In the genomic region with DNA sequence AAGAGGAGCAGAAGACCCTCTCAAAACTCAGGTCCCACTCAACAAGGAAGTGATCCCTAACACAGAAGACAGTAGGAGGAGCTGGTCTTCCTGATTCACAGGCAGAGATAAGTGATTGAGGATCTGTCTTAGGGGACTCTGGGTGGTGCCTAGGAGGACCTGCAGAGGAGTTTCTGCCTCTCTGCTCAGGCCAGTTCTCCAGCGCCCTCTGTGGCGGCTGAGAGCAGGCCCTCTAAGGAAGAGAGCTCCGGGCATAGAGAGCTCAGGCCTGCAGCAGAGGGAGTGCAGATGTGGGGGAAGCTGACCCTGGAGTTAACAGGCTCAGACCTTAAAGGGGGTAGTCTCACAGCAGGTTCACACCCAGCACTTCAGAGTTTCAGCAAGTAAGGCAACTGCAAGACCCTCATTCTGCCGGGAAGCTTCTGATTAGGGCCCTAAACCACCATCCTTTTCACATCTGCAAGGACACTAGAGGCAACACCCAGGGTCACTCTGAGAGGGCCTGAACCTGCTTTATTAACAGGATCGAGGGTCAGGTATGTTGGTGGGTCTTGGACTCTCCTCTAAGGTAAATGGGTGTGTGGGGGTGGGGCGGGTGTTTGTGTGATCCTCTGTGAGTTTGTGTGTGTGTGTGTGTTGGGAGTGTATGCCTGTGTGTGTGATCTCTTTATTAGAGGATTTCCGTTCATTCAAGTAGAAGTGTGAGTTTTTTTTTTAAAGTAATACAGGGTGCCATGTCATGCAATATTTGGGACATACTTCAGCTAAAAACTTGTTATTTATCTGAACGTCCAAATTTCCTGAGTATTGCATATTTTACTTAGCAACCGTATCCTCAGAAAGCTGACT, we compare ENCODE assay signal across 11 cellular contexts.
DNase-seq lines count a peak whose midpoint lies in the region; ATAC-seq lines count a peak whose summit lies in the region.
"Had no signal": no experiment of that assay in that cellular context is flagged by ENCODE, and none has a peak within 500 bp of the region (broad histone marks: within the 10 kb centered on the region; RNA-seq: fewer than 3 reads in every experiment).

No MANE protein-coding gene starts in this region.

- DNase-seq in DMS 273 (lab: John Stamatoyannopoulos, UW; ENCODE audit: unreplicated experiment), result peak; percentile 28
- no peak for DNase-seq in DMS 273 treated with DMSO at 0.1 percent for 48 hours (lab: John Stamatoyannopoulos, UW)
- DNase-seq in MV-4-11 (lab: John Stamatoyannopoulos, UW), result peak; percentile 75
- DNase-seq in activated naive CD8-positive, alpha-beta T cell treated with anti-CD3 and anti-CD28 coated beads, Interleukin-2, amount 50 U/mL, for 24 hours, result peak; percentile 40
- DNase-seq in natural killer cell treated with Interleukin-12 subunit alpha and Interleukin-12 subunit beta and Interleukin-15 and Interleukin-18, amount 100 ng/mL, for 72 hours (ENCODE audit: low spot score), result peak; percentile 73
- DNase-seq in cortex of kidney (lab: John Stamatoyannopoulos, UW), result no peak
- DNase-seq in HuH-7 (ENCODE audit: low spot score), result no peak
- DNase-seq: effector CD8-positive, alpha-beta T cell; IMR-90; NCI-H526 treated with DMSO at 0.1 percent for 48 hours had no signal

- no peaks in the 10 kb centered on the region for H3K36me3 Mint-ChIP-seq in activated naive CD8-positive, alpha-beta T cell treated with anti-CD3 and anti-CD28 coated beads, Interleukin-2, amount 50 U/mL, for 24 hours (ENCODE audit: low read depth)
- no peaks in the 10 kb centered on the region for H3K36me3 Mint-ChIP-seq in natural killer cell treated with Interleukin-12 subunit alpha and Interleukin-12 subunit beta and Interleukin-15 and Interleukin-18, amount 100 ng/mL, for 72 hours

- ATAC-seq in activated naive CD8-positive, alpha-beta T cell treated with anti-CD3 and anti-CD28 coated beads, Interleukin-2, amount 50 U/mL, for 24 hours, result peak; percentile 54
- peak; percentile 74 to 77 for ATAC-seq in natural killer cell treated with Interleukin-12 subunit alpha and Interleukin-12 subunit beta and Interleukin-15 and Interleukin-18, amount 100 ng/mL, for 72 hours
- no peak for ATAC-seq in HG03457 (IDR thresholded peaks at IDR 0.05; ENCODE audit: unreplicated experiment)

- peak overlapping the region; percentile 65 for H3K27ac Mint-ChIP-seq in activated naive CD8-positive, alpha-beta T cell treated with anti-CD3 and anti-CD28 coated beads, Interleukin-2, amount 50 U/mL, for 24 hours
- peak overlapping the region; percentile 98 to 99 for H3K27ac Mint-ChIP-seq in natural killer cell treated with Interleukin-12 subunit alpha and Interleukin-12 subunit beta and Interleukin-15 and Interleukin-18, amount 100 ng/mL, for 72 hours

- H3K9me3 Mint-ChIP-seq in activated naive CD8-positive, alpha-beta T cell treated with anti-CD3 and anti-CD28 coated beads, Interleukin-2, amount 50 U/mL, for 24 hours, result no peaks in the 10 kb centered on the region
- no peaks in the 10 kb centered on the region for H3K9me3 Mint-ChIP-seq in natural killer cell treated with Interleukin-12 subunit alpha and Interleukin-12 subunit beta and Interleukin-15 and Interleukin-18, amount 100 ng/mL, for 72 hours

- peaks cover 58% of the 10 kb centered on the region for H3K4me1 Mint-ChIP-seq in activated naive CD8-positive, alpha-beta T cell treated with anti-CD3 and anti-CD28 coated beads, Interleukin-2, amount 50 U/mL, for 24 hours
- peaks cover 80 to 86% of the 10 kb centered on the region in 2 donors for H3K4me1 Mint-ChIP-seq in natural killer cell treated with Interleukin-12 subunit alpha and Interleukin-12 subunit beta and Interleukin-15 and Interleukin-18, amount 100 ng/mL, for 72 hours (ENCODE audit: low read depth in 2 of 2)

- no peaks in the 10 kb centered on the region for H3K27me3 Mint-ChIP-seq in activated naive CD8-positive, alpha-beta T cell treated with anti-CD3 and anti-CD28 coated beads, Interleukin-2, amount 50 U/mL, for 24 hours
- no peaks in the 10 kb centered on the region for H3K27me3 Mint-ChIP-seq in natural killer cell treated with Interleukin-12 subunit alpha and Interleukin-12 subunit beta and Interleukin-15 and Interleukin-18, amount 100 ng/mL, for 72 hours

- H3K4me3 Mint-ChIP-seq in activated naive CD8-positive, alpha-beta T cell treated with anti-CD3 and anti-CD28 coated beads, Interleukin-2, amount 50 U/mL, for 24 hours, result peak overlapping the region; percentile 58
- peak overlapping the region; percentile 91 for H3K4me3 Mint-ChIP-seq in natural killer cell treated with Interleukin-12 subunit alpha and Interleukin-12 subunit beta and Interleukin-15 and Interleukin-18, amount 100 ng/mL, for 72 hours

Comparison
In these comparisons a context has a peak if more than half of its experiments do, and no peak if none do; other contexts are left out.
1. DNase-seq: peak in DMS 273 (single experiment), MV-4-11 (single experiment), activated naive CD8-positive, alpha-beta T cell treated with anti-CD3 and anti-CD28 coated beads, Interleukin-2, amount 50 U/mL, for 24 hours (single experiment) and natural killer cell treated with Interleukin-12 subunit alpha and Interleukin-12 subunit beta and Interleukin-15 and Interleukin-18, amount 100 ng/mL, for 72 hours (single experiment); none in DMS 273 treated with DMSO at 0.1 percent for 48 hours (single experiment), cortex of kidney (single experiment) and HuH-7 (single experiment).